25 cellular contexts compared by ENCODE assay signal in genomic region chr1:212656730-212657129, GRCh38. TPM values are rescaled to one million over a fixed set of nuclear protein-coding genes. Genes with fewer than 3 reads are reported as not detected.
DNase-seq lines count a peak whose midpoint lies in the region; ATAC-seq lines count a peak whose summit lies in the region.
"Had no signal": no experiment of that assay in that cellular context is flagged by ENCODE, and none has a peak within 500 bp of the region (broad histone marks: within the 10 kb centered on the region; RNA-seq: fewer than 3 reads in every experiment).

No MANE protein-coding gene starts in this region.

- H3K4me1 ChIP-seq in neuronal stem cell (ENCODE audit: control insufficient read depth in 2 of 2, insufficient read depth in 1 of 2, low read depth in 1 of 2, low read length in 2 of 2), result no peaks in the 10 kb centered on the region
- H3K4me1 ChIP-seq: Caco-2, gastrocnemius medialis, SJCRH30 had no signal

- peak; percentile 23 for ATAC-seq in activated CD4-positive, alpha-beta T cell treated with anti-CD3 and anti-CD28 coated beads for 36 hours
- peak; percentile 64 for ATAC-seq in HG03520 (IDR thresholded peaks at IDR 0.05; ENCODE audit: unreplicated experiment)
- ATAC-seq in GM18520 (IDR thresholded peaks at IDR 0.05; ENCODE audit: unreplicated experiment), result no peak
- ATAC-seq: gastrocnemius medialis; sciatic nerve; stimulated activated memory B cell treated with anti-CD40 and anti-IgM and Interleukin-4, amounts not matched to agents 10 μg/mL and 1 μg/mL and 100 μg/mL, for 72 hours had no signal

- no peak overlapping the region for H3K18ac ChIP-seq in neuronal stem cell (ENCODE audit: low read length)

- H3K27ac Mint-ChIP-seq in activated CD4-positive, alpha-beta T cell treated with anti-CD3 and anti-CD28 coated beads for 36 hours, result no peak overlapping the region
- H3K27ac Mint-ChIP-seq: activated CD4-positive, alpha-beta memory T cell treated with anti-CD3 and anti-CD28 coated beads for 36 hours; B cell; natural killer cell treated with Interleukin-12 subunit alpha and Interleukin-12 subunit beta and Interleukin-15 and Interleukin-18, amount 100 ng/mL, for 72 hours; stimulated activated memory B cell treated with anti-CD40 and anti-IgM and Interleukin-4, amounts not matched to agents 10 μg/mL and 1 μg/mL and 100 μg/mL, for 72 hours had no signal

- no peaks in the 10 kb centered on the region for H3K36me3 Mint-ChIP-seq in activated CD4-positive, alpha-beta T cell treated with anti-CD3 and anti-CD28 coated beads for 36 hours (ENCODE audit: low read depth)
- H3K36me3 Mint-ChIP-seq: activated CD4-positive, alpha-beta memory T cell treated with anti-CD3 and anti-CD28 coated beads for 36 hours; natural killer cell treated with Interleukin-12 subunit alpha and Interleukin-12 subunit beta and Interleukin-15 and Interleukin-18, amount 100 ng/mL, for 72 hours; stimulated activated memory B cell treated with anti-CD40 and anti-IgM and Interleukin-4, amounts not matched to agents 10 μg/mL and 1 μg/mL and 100 μg/mL, for 72 hours had no signal

- no peak overlapping the region for H3K4ac ChIP-seq in neuronal stem cell (ENCODE audit: low read length)

- POLR2A ChIA-PET in activated CD4-positive, alpha-beta T cell treated with anti-CD3 and anti-CD28 coated beads for 36 hours (lab: Charles Lee), result no interaction called here

- H3K27ac ChIP-seq in neuronal stem cell (replicated peaks; ENCODE audit: low read length), result no peak overlapping the region
- H3K27ac ChIP-seq: gastrocnemius medialis, SJCRH30, thoracic aorta, WERI-Rb-1 had no signal

- DNase-seq in activated CD4-positive, alpha-beta T cell treated with anti-CD3 and anti-CD28 coated beads for 36 hours, result no peak
- DNase-seq in activated CD4-positive, alpha-beta T cell treated with anti-CD3 and anti-CD28 coated beads, Interleukin-2, amount 50 U/mL, for 1 hour, result no peak
- DNase-seq in RPMI7951 (ENCODE audit: low read depth), result peak; percentile 76
- no peak for DNase-seq in neuronal stem cell (ENCODE audit: low spot score)
- no peak for DNase-seq in stimulated activated CD4-positive, alpha-beta T cell treated with anti-CD3 and anti-CD28 coated beads, Interleukin-1b, Interleukin-23, amount 100 ng/mL, for 48 hours
- DNase-seq in DMS79 treated with DMSO at 0.1 percent for 48 hours (lab: John Stamatoyannopoulos, UW), result no peak
- DNase-seq: activated CD4-positive, alpha-beta memory T cell treated with anti-CD3 and anti-CD28 coated beads for 36 hours; Caco-2; caudate nucleus; dermis blood vessel endothelial cell; gastrocnemius medialis; kidney glomerular epithelial cell; NCI-H1417 treated with DMSO at 0.1 percent for 48 hours; NCI-H2171; OCI-M1; SJCRH30; WERI-Rb-1 had no signal

- no peak overlapping the region for H3K23ac ChIP-seq in neuronal stem cell (ENCODE audit: low read depth, low read length, poor library complexity)

- CTCF ChIA-PET in activated CD4-positive, alpha-beta T cell treated with anti-CD3 and anti-CD28 coated beads for 36 hours (lab: Charles Lee), result no interaction called here

- H3K27me3 ChIP-seq in neuronal stem cell (ENCODE audit: control insufficient read depth in 3 of 3, insufficient read depth in 3 of 3, low read depth in 1 of 3, low read length in 3 of 3), result no peaks in the 10 kb centered on the region
- H3K27me3 ChIP-seq: gastrocnemius medialis, SJCRH30 had no signal

- H3K4me3 Mint-ChIP-seq in activated CD4-positive, alpha-beta T cell treated with anti-CD3 and anti-CD28 coated beads for 36 hours, result no peak overlapping the region
- H3K4me3 Mint-ChIP-seq: activated CD4-positive, alpha-beta memory T cell treated with anti-CD3 and anti-CD28 coated beads for 36 hours; B cell; natural killer cell treated with Interleukin-12 subunit alpha and Interleukin-12 subunit beta and Interleukin-15 and Interleukin-18, amount 100 ng/mL, for 72 hours; stimulated activated memory B cell treated with anti-CD40 and anti-IgM and Interleukin-4, amounts not matched to agents 10 μg/mL and 1 μg/mL and 100 μg/mL, for 72 hours had no signal

- H3K4me3 ChIP-seq in neuronal stem cell (ENCODE audit: low read length in 2 of 2), result no peak overlapping the region
- H3K4me3 ChIP-seq: gastrocnemius medialis, SJCRH30, thoracic aorta had no signal

- no peak overlapping the region for H2BK5ac ChIP-seq in neuronal stem cell (ENCODE audit: low read length)

- H3K9me3 Mint-ChIP-seq in activated CD4-positive, alpha-beta T cell treated with anti-CD3 and anti-CD28 coated beads for 36 hours (ENCODE audit: low read depth), result no peaks in the 10 kb centered on the region
- H3K9me3 Mint-ChIP-seq: activated CD4-positive, alpha-beta memory T cell treated with anti-CD3 and anti-CD28 coated beads for 36 hours; natural killer cell treated with Interleukin-12 subunit alpha and Interleukin-12 subunit beta and Interleukin-15 and Interleukin-18, amount 100 ng/mL, for 72 hours; stimulated activated memory B cell treated with anti-CD40 and anti-IgM and Interleukin-4, amounts not matched to agents 10 μg/mL and 1 μg/mL and 100 μg/mL, for 72 hours had no signal

- no peaks in the 10 kb centered on the region for H3K36me3 ChIP-seq in neuronal stem cell (replicated peaks in 1 of 2; ENCODE audit: control insufficient read depth in 2 of 2, insufficient read depth in 2 of 2, low read length in 2 of 2)
- H3K36me3 ChIP-seq: gastrocnemius medialis, SJCRH30, thoracic aorta, WERI-Rb-1 had no signal

- no peak overlapping the region for H3K14ac ChIP-seq in neuronal stem cell (ENCODE audit: low read length)

- no peak overlapping the region for H2BK120ac ChIP-seq in neuronal stem cell (ENCODE audit: low read depth, low read length)

- no CpG with 5 or more reads among the region's 5 CpGs for WGBS in neuronal stem cell (ENCODE audit: extremely low coverage in 2 of 2, insufficient read length in 2 of 2, insufficient replicate concordance in 1 of 2), 2 donors

- H3K9ac ChIP-seq in neuronal stem cell (ENCODE audit: low read depth, low read length, poor library complexity), result no peak overlapping the region

- no peak overlapping the region for H2AK5ac ChIP-seq in neuronal stem cell (ENCODE audit: low read depth, low read length)

- no peak overlapping the region for H2BK12ac ChIP-seq in neuronal stem cell (ENCODE audit: low read length)

- no peaks in the 10 kb centered on the region for H3K79me1 ChIP-seq in neuronal stem cell (ENCODE audit: low read depth, low read length)

- no peaks in the 10 kb centered on the region for H3K4me1 Mint-ChIP-seq in activated CD4-positive, alpha-beta T cell treated with anti-CD3 and anti-CD28 coated beads for 36 hours
- H3K4me1 Mint-ChIP-seq: B cell; stimulated activated memory B cell treated with anti-CD40 and anti-IgM and Interleukin-4, amounts not matched to agents 10 μg/mL and 1 μg/mL and 100 μg/mL, for 72 hours had no signal

- intact Hi-C loops in activated CD4-positive, alpha-beta T cell treated with anti-CD3 and anti-CD28 coated beads for 36 hours (cut with DNase I, micrococcal nuclease), result no loop called here

- H2BK15ac ChIP-seq in neuronal stem cell (ENCODE audit: low read length), result peak overlapping the region; percentile 12

- H3K4me2 ChIP-seq in neuronal stem cell (ENCODE audit: insufficient read depth, low read length, poor library complexity, severe bottlenecking), result no peak overlapping the region

- peaks cover 0 to 2% of the 10 kb centered on the region in 2 donors for H3K9me3 ChIP-seq in neuronal stem cell (replicated peaks in 1 of 2; ENCODE audit: control insufficient read depth in 2 of 2, insufficient read depth in 1 of 2, low read depth in 1 of 2, low read length in 2 of 2)
- H3K9me3 ChIP-seq: Caco-2, gastrocnemius medialis, SJCRH30, thoracic aorta had no signal

- H2AFZ ChIP-seq in neuronal stem cell (ENCODE audit: low read length), result no peak overlapping the region

- H4K91ac ChIP-seq in neuronal stem cell (ENCODE audit: low read depth, low read length, poor library complexity), result no peak overlapping the region

- H4K8ac ChIP-seq in neuronal stem cell (ENCODE audit: low read depth, low read length), result no peak overlapping the region

- peaks cover 11% of the 10 kb centered on the region for H3K27me3 Mint-ChIP-seq in activated CD4-positive, alpha-beta T cell treated with anti-CD3 and anti-CD28 coated beads for 36 hours

RNA-seq across cellular contexts. Expression of gene BATF3, which starts 42.9 kb away (rescaled TPM):
- total RNA-seq in activated CD4-positive, alpha-beta T cell treated with anti-CD3 and anti-CD28 coated beads for 36 hours, result 100 to 1,000 TPM; 129 to 149 TPM
- total RNA-seq in RPMI7951 (2014; rRNA removed; shearing (Covaris generic)), result 0.60 and 0.88 TPM in 2 replicates
- 1.5 TPM for polyA plus RNA-seq in neuronal stem cell (2013, experiment 1 of 2)
- polyA plus RNA-seq in neuronal stem cell (2013, experiment 2 of 2), result 1.4 TPM
- total RNA-seq: epithelial cell of proximal tubule had no signal

RNA-seq across cellular contexts. Expression of gene ATF3, which starts 48.2 kb away (rescaled TPM):
- 10 to 100 TPM; 40.3 to 44.9 TPM for total RNA-seq in activated CD4-positive, alpha-beta T cell treated with anti-CD3 and anti-CD28 coated beads for 36 hours
- total RNA-seq in RPMI7951 (2014; rRNA removed; shearing (Covaris generic)), result 1.2 and 1.4 TPM in 2 replicates
- 12.5 TPM for polyA plus RNA-seq in neuronal stem cell (2013, experiment 1 of 2)
- polyA plus RNA-seq in neuronal stem cell (2013, experiment 2 of 2), result 11.3 TPM

Comparison
In these comparisons a context has a peak if more than half of its experiments do, and no peak if none do; other contexts are left out.
1. RNA of gene BATF3, which starts 42.9 kb away (total RNA-seq): 129 to 149 TPM in activated CD4-positive, alpha-beta T cell treated with anti-CD3 and anti-CD28 coated beads for 36 hours; 0.60 to 0.88 TPM in RPMI7951; every median in the first group is over 10 times any median in the second.
2. RNA of gene ATF3, which starts 48.2 kb away (total RNA-seq): 40.3 to 44.9 TPM in activated CD4-positive, alpha-beta T cell treated with anti-CD3 and anti-CD28 coated beads for 36 hours; 1.2 to 1.4 TPM in RPMI7951; every median in the first group is over 10 times any median in the second.